In genomic region chr2:188204830-188205229, GRCh38 we compare ENCODE assay signal across 18 cellular contexts.
"Had no signal": no experiment of that assay in that cellular context is flagged by ENCODE, and none has a peak within 500 bp of the region (broad histone marks: within the 10 kb centered on the region; RNA-seq: fewer than 3 reads in every experiment).

No MANE protein-coding gene starts in this region.

- FAIRE-seq: frontal cortex, urothelium cell line had no signal

- H3K36me3 ChIP-seq: tibial artery had no signal

- ATAC-seq: activated CD8-positive, alpha-beta T cell treated with anti-CD3 and anti-CD28 coated beads for 36 hours; activated T-helper 17 cell treated with anti-CD3 and anti-CD28 coated beads, Interleukin-2, amount 50 U/mL, for 72 hours; naive thymus-derived CD4-positive, alpha-beta T cell; T-cell had no signal

- H3K27ac ChIP-seq: tibial artery had no signal

- H3K9me3 ChIP-seq: tibial artery had no signal

- DNase-seq: activated CD4-positive, alpha-beta T cell treated with anti-CD3 and anti-CD28 coated beads, Interleukin-2, amount 10 ng/mL, durations not matched to agents 24 days and 14 days; activated CD8-positive, alpha-beta T cell treated with anti-CD3 and anti-CD28 coated beads for 36 hours; activated naive CD4-positive, alpha-beta T cell; activated naive CD8-positive, alpha-beta T cell treated with anti-CD3 and anti-CD28 coated beads for 36 hours; activated T-cell treated with anti-CD3 and anti-CD28 coated beads, Interleukin-2, amount 50 U/mL, for 1 hour; amniotic stem cell; head of caudate nucleus; mesenchymal stem cell; naive thymus-derived CD4-positive, alpha-beta T cell; posterior cingulate gyrus; retina; stimulated activated CD4-positive, alpha-beta T cell treated with anti-CD3 and anti-CD28 coated beads, Interleukin-2, amount 100 ng/mL, for 24 hours; stimulated activated naive CD4-positive, alpha-beta T cell treated with Interleukin-2 at 50 U/mL for 16 hours; T-cell; tibial artery had no signal

- H3K4me3 ChIP-seq: tibial artery had no signal
